In genomic region chr12:51383281-51383905, GRCh38 we compare ENCODE assay signal across 13 cellular contexts. TPM values are rescaled to one million over a fixed set of nuclear protein-coding genes. Genes with fewer than 3 reads are reported as not detected.
DNase-seq lines count a peak whose midpoint lies in the region; ATAC-seq and TF ChIP-seq lines count a peak whose summit lies in the region.
"Had no signal": no experiment of that assay in that cellular context is flagged by ENCODE, and none has a peak within 500 bp of the region (broad histone marks: within the 10 kb centered on the region; RNA-seq: fewer than 3 reads in every experiment).

No MANE protein-coding gene starts in this region.

- H3K9me3 ChIP-seq in HEK293 (ENCODE audit: control insufficient read depth, insufficient read depth, low read depth, low read length) (no peaks in the 10 kb centered on the region), PC-9 (ENCODE audit: insufficient read depth, low read depth) (no peaks in the 10 kb centered on the region), Karpas-422 (ENCODE audit: low read length) (no peaks in the 10 kb centered on the region)

- H3K36me3 Mint-ChIP-seq in naive B cell: peaks cover 12 to 28% of the 10 kb centered on the region in 2 donors

- peaks cover 47% of the 10 kb centered on the region for H3F3A ChIP-seq in PC-9 (ENCODE audit: insufficient read depth, low read depth)

- H3K27ac ChIP-seq in HEK293 (ENCODE audit: extremely low read depth, low read depth, low read length) (no peak overlapping the region), PC-9 (peak overlapping the region; percentile 52), Karpas-422 (ENCODE audit: low read length) (no peak overlapping the region)

- POLR2A ChIA-PET in HEK293 (lab: Yijun Ruan, JAX): interaction anchor here (1.2 kb wide), 1 partner anchor 12 kb away, joined by 4 read pairs; no protein-coding TSS in a partner anchor
- POLR2A ChIA-PET in PC-9 (lab: Charles Lee; ENCODE audit: unreplicated experiment): interaction anchor here (0.5 to 0.9 kb wide), 3 partner anchors 11 to 144 kb away, joined by 5 to 6 read pairs (median 6); no protein-coding TSS in a partner anchor

- DNase-seq in DMS53 treated with DMSO at 0.1 percent for 48 hours (lab: John Stamatoyannopoulos, UW; ENCODE audit: unreplicated experiment): peak; percentile 75
- peak; percentile 28 to 89 for DNase-seq in PC-9
- no peak for DNase-seq in naive B cell
- no peak for DNase-seq in Karpas-422
- no peak for DNase-seq in hypothalamus (lab: John Stamatoyannopoulos, UW)
- DNase-seq: effector CD4-positive, alpha-beta T cell; left colon; occipital lobe; stimulated activated naive CD4-positive, alpha-beta T cell treated with Interleukin-2 at 50 U/mL for 16 hours had no signal

- TF ChIP-seq CTCF in HEK293 (tag by site-specific recombination; IDR thresholded peaks at IDR 0.05): no peak
- TF ChIP-seq CTCF in PC-9 (conservative IDR thresholded peaks at IDR 0.05): no peak

- H3K79me2 ChIP-seq in PC-9 (ENCODE audit: low read depth) (peaks cover 18% of the 10 kb centered on the region), Karpas-422 (ENCODE audit: low read length) (no peaks in the 10 kb centered on the region)

- H3K9me2 ChIP-seq in PC-9 (ENCODE audit: insufficient read depth) (no peaks in the 10 kb centered on the region), Karpas-422 (replicated peaks; ENCODE audit: insufficient read depth, low read length) (no peaks in the 10 kb centered on the region)

- H3K4me2 ChIP-seq in PC-9: peak overlapping the region; percentile 45
- H3K4me2 ChIP-seq in Karpas-422 (ENCODE audit: low read depth, low read length, poor library complexity, severe bottlenecking): no peak overlapping the region

- H3K27ac Mint-ChIP-seq in naive B cell: peak overlapping the region in 4 of 6 donors; percentile 4 to 84 (median 68)

- H3K4me1 ChIP-seq in HEK293 (ENCODE audit: control insufficient read depth, insufficient read depth, low read length) (peaks cover 18% of the 10 kb centered on the region), PC-9 (replicated peaks; ENCODE audit: insufficient read depth) (peaks cover 59% of the 10 kb centered on the region), Karpas-422 (ENCODE audit: low read length) (peaks cover 35% of the 10 kb centered on the region)

- H3K27me3 ChIP-seq in PC-9 (ENCODE audit: insufficient read depth, low read depth): no peaks in the 10 kb centered on the region
- H3K27me3 ChIP-seq in Karpas-422 (ENCODE audit: low read length): no peaks in the 10 kb centered on the region

- H3K4me3 Mint-ChIP-seq in naive B cell: peak overlapping the region in 5 of 8 donors; percentile 15 to 68 (median 54)

- intact Hi-C loops in PC-9 (cut with micrococcal nuclease; ENCODE audit: unreplicated experiment): no loop called here

- H3K4me3 ChIP-seq in HEK293 (ENCODE audit: low read depth, low read length) (no peak overlapping the region), PC-9 (no peak overlapping the region), Karpas-422 (ENCODE audit: low read length) (no peak overlapping the region)

- BruUV-seq in PC-9 (replicated peaks; lab: Mats Ljungman, UMichigan): no TSS peak

- peak; percentile 35 to 42 for ATAC-seq in naive B cell (ENCODE audit: low read depth in 2 of 2)
- ATAC-seq in HG03565 (IDR thresholded peaks at IDR 0.05; ENCODE audit: unreplicated experiment): no peak

- CTCF ChIA-PET in HEK293 (lab: Yijun Ruan, JAX) (interaction anchor here (1.4 kb wide), 1 partner anchor 12 kb away, joined by 7 read pairs; no protein-coding TSS in a partner anchor), PC-9 (lab: Charles Lee) (interaction anchor here (0.6 kb wide), 1 partner anchor 56 kb away, joined by 11 read pairs; no protein-coding TSS in a partner anchor)

- no peak overlapping the region for H3K9ac ChIP-seq in Karpas-422 (ENCODE audit: low read length)

- no peak overlapping the region for H2AFZ ChIP-seq in PC-9
- H2AFZ ChIP-seq in Karpas-422 (ENCODE audit: low read length): no peak overlapping the region

- peaks cover 54 to 85% (median 73%) of the 10 kb centered on the region in 3 donors for H3K4me1 Mint-ChIP-seq in naive B cell

- H3K9me3 Mint-ChIP-seq in naive B cell: no peaks in the 10 kb centered on the region

- H3K36me3 ChIP-seq in HEK293 (ENCODE audit: control insufficient read depth in 2 of 2, insufficient read depth in 1 of 2, low read length in 2 of 2) (peaks cover 0 to 20% of the 10 kb centered on the region in 2 experiments; a peak in 2 of 3 replicates), PC-9 (ENCODE audit: low read depth) (peaks cover 43% of the 10 kb centered on the region), Karpas-422 (ENCODE audit: insufficient read depth, low read length) (no peaks in the 10 kb centered on the region)

- peaks cover 0 to 4% (median 0%) of the 10 kb centered on the region in 3 donors for H3K27me3 Mint-ChIP-seq in naive B cell

- H4K20me1 ChIP-seq in PC-9 (ENCODE audit: insufficient read depth): no peaks in the 10 kb centered on the region
- no peaks in the 10 kb centered on the region for H4K20me1 ChIP-seq in Karpas-422 (ENCODE audit: insufficient read depth, low read depth, low read length)

TF ChIP-seq in HEK293, 187 proteins besides CTCF, POLR2A, EP300 and RAD21:
- TF ChIP-seq ZBTB44 (tag by site-specific recombination; IDR thresholded peaks at IDR 0.05) (no peak), OSR2 (tag by site-specific recombination; IDR thresholded peaks at IDR 0.05) (0 out of 2 replicates have a peak, but pooled peaks have one; percentile 6)

RNA-seq across cellular contexts. Expression of gene GALNT6, which starts 7.8 kb away (rescaled TPM):
- total RNA-seq in PC-9 (2021): 73.0 and 83.5 TPM in 2 replicates
- 10 to 100 TPM in 5 of 6 donors, 1 to 10 TPM in 1; 3.3 to 25.6 (median 13.2) TPM for polyA plus RNA-seq in naive B cell (ENCODE audit: low read depth in 6 of 6)
- 9.1 and 9.6 TPM in 2 replicates for total RNA-seq in Karpas-422 (2014; rRNA removed; shearing (Covaris generic); ENCODE audit: low replicate concordance)

RNA-seq across cellular contexts. Expression of gene CELA1, which starts 36.9 kb away (rescaled TPM):
- 0.58 TPM in 1 of 2 replicates, not detected in the other for total RNA-seq in PC-9 (2021)
- polyA plus RNA-seq in naive B cell (ENCODE audit: low read depth in 6 of 6): not detected
- total RNA-seq in Karpas-422 (2014; rRNA removed; shearing (Covaris generic); ENCODE audit: low replicate concordance): not detected in 2 replicates
- total RNA-seq: activated CD8-positive, alpha-beta memory T cell treated with anti-CD3 and anti-CD28 coated beads for 36 hours; aorta; left colon; occipital lobe had no signal
- polyA plus RNA-seq: aorta had no signal

RNA-seq across cellular contexts. Expression of gene SLC4A8, which starts 41.2 kb away (rescaled TPM):
- total RNA-seq in PC-9 (2021): 2.6 and 3.0 TPM in 2 replicates
- 1 to 10 TPM in 4 of 6 donors, under 1 TPM in 2; 0.34 to 6.2 (median 1.6) TPM for polyA plus RNA-seq in naive B cell (ENCODE audit: low read depth in 6 of 6)
- 0.43 and 9.1 TPM in 2 replicates for total RNA-seq in Karpas-422 (2014; rRNA removed; shearing (Covaris generic); ENCODE audit: low replicate concordance)

RNA-seq across cellular contexts. Expression of gene BIN2, which starts 59.4 kb away (rescaled TPM):
- not detected in 2 replicates for total RNA-seq in PC-9 (2021)
- 100 to 1,000 TPM in 2 of 6 donors, 10 to 100 TPM in 4; 74.2 to 140 (median 86.5) TPM for polyA plus RNA-seq in naive B cell (ENCODE audit: low read depth in 6 of 6)
- total RNA-seq in Karpas-422 (2014; rRNA removed; shearing (Covaris generic); ENCODE audit: low replicate concordance): 5.5 and 10.0 TPM in 2 replicates

Comparison
In these comparisons a context has a peak if more than half of its experiments do, and no peak if none do; other contexts are left out.
1. DNase-seq: peak in DMS53 treated with DMSO at 0.1 percent for 48 hours (single experiment) and PC-9 (2 of 2); none in naive B cell (single experiment), Karpas-422 (single experiment) and hypothalamus (0 of 51).